1 cellular context compared by ENCODE assay signal in genomic region chr2:25372405-25373268, GRCh38.
A peak's percentile ranks its signal among the peaks of the same experiment; 100 is the strongest.
TF ChIP-seq lines count a peak whose summit lies in the region.

No MANE protein-coding gene starts in this region.

TF ChIP-seq in HepG2, 621 proteins besides CTCF, POLR2A, EP300 and RAD21 (continued from another document):
- TF ChIP-seq HNF1A (IDR thresholded peaks at IDR 0.05; ENCODE audit: low read depth) = no peak
- no peak for TF ChIP-seq HNF1A (CRISPR knock-in tag; IDR thresholded peaks at IDR 0.05; ENCODE audit: borderline replicate concordance)
- TF ChIP-seq GRHL1 (CRISPR knock-in tag; conservative IDR thresholded peaks at IDR 0.05) = no peak
- TF ChIP-seq ZNF572 (CRISPR knock-in tag; IDR thresholded peaks at IDR 0.05) = no peak
- TF ChIP-seq MTA1 (CRISPR knock-in tag; IDR thresholded peaks at IDR 0.05; ENCODE audit: borderline replicate concordance) = peak; percentile 18; the same call in 1 of the 2 replicates
TF ChIP-seq in HepG2: peak in this region for 4.
